Comparison of ENCODE assay signal across 1 cellular context in genomic region chr13:99433543-99434075, GRCh38.
A peak's percentile ranks its signal among the peaks of the same experiment; 100 is the strongest.
TF ChIP-seq lines count a peak whose summit lies in the region.

No MANE protein-coding gene starts in this region.

TF ChIP-seq in HepG2, 621 proteins besides CTCF, POLR2A, EP300 and RAD21 (continued from another document):
- TF ChIP-seq E2F2 (CRISPR knock-in tag; IDR thresholded peaks at IDR 0.05; ENCODE audit: borderline replicate concordance) = no peak
- TF ChIP-seq ZNF512 (CRISPR knock-in tag; IDR thresholded peaks at IDR 0.05) = no peak
- TF ChIP-seq ZSCAN29 (CRISPR knock-in tag; conservative IDR thresholded peaks at IDR 0.05) = no peak
- no peak for TF ChIP-seq SP5 (CRISPR knock-in tag; IDR thresholded peaks at IDR 0.05; ENCODE audit: borderline replicate concordance, low read depth)
- no peak for TF ChIP-seq TCF7 (IDR thresholded peaks at IDR 0.05; ENCODE audit: low read depth)
- TF ChIP-seq ZNF7 (CRISPR knock-in tag; IDR thresholded peaks at IDR 0.05) = no peak
- TF ChIP-seq ZNF770 (CRISPR knock-in tag; IDR thresholded peaks at IDR 0.05) = peak; percentile 49; the same call in 1 of the 2 replicates
- TF ChIP-seq HOXA7 (CRISPR knock-in tag; IDR thresholded peaks at IDR 0.05) = no peak
- 0 out of 2 replicates have a peak, but pooled peaks have one; percentile 2 for TF ChIP-seq SAP130 (CRISPR knock-in tag; IDR thresholded peaks at IDR 0.05; ENCODE audit: low read depth)
- no peak for TF ChIP-seq CENPT (CRISPR knock-in tag; IDR thresholded peaks at IDR 0.05; ENCODE audit: low read depth)
- TF ChIP-seq HDAC2 (CRISPR knock-in tag; IDR thresholded peaks at IDR 0.05) = no peak
